In the genomic region with DNA sequence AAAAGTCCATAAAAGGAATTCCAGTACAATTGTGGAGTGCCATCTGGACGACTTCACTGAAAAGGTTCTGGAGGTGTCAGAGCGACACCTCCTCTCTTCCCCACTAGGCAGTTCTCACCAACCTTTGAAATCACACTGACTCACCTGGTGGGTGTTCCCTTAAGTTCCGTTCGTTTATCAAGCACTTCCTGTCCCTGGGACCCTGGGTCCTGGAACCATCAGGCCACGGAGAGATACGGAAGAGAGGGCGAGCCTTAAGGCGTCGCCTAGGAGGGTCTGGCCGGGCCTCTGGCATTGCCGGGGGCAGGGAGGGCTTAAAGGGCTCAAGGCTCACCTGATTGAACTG, we compare ENCODE assay signal across 1 cellular context.
A peak's percentile ranks its signal among the peaks of the same experiment; 100 is the strongest.
TF ChIP-seq lines count a peak whose summit lies in the region.

No MANE protein-coding gene starts in this region.

TF ChIP-seq in K562, 482 proteins besides CTCF, POLR2A, EP300 and RAD21 (continued from another document):
- TF ChIP-seq, protein P1, sequence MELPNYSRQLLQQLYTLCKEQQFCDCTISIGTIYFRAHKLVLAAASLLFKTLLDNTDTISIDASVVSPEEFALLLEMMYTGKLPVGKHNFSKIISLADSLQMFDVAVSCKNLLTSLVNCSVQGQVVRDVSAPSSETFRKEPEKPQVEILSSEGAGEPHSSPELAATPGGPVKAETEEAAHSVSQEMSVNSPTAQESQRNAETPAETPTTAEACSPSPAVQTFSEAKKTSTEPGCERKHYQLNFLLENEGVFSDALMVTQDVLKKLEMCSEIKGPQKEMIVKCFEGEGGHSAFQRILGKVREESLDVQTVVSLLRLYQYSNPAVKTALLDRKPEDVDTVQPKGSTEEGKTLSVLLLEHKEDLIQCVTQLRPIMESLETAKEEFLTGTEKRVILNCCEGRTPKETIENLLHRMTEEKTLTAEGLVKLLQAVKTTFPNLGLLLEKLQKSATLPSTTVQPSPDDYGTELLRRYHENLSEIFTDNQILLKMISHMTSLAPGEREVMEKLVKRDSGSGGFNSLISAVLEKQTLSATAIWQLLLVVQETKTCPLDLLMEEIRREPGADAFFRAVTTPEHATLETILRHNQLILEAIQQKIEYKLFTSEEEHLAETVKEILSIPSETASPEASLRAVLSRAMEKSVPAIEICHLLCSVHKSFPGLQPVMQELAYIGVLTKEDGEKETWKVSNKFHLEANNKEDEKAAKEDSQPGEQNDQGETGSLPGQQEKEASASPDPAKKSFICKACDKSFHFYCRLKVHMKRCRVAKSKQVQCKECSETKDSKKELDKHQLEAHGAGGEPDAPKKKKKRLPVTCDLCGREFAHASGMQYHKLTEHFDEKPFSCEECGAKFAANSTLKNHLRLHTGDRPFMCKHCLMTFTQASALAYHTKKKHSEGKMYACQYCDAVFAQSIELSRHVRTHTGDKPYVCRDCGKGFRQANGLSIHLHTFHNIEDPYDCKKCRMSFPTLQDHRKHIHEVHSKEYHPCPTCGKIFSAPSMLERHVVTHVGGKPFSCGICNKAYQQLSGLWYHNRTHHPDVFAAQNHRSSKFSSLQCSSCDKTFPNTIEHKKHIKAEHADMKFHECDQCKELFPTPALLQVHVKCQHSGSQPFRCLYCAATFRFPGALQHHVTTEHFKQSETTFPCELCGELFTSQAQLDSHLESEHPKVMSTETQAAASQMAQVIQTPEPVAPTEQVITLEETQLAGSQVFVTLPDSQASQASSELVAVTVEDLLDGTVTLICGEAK (IDR thresholded peaks at IDR 0.05): peak; percentile 80
- TF ChIP-seq, protein P1 (CRISPR knock-in tag; IDR thresholded peaks at IDR 0.05): no peak
- TF ChIP-seq, protein P2, sequence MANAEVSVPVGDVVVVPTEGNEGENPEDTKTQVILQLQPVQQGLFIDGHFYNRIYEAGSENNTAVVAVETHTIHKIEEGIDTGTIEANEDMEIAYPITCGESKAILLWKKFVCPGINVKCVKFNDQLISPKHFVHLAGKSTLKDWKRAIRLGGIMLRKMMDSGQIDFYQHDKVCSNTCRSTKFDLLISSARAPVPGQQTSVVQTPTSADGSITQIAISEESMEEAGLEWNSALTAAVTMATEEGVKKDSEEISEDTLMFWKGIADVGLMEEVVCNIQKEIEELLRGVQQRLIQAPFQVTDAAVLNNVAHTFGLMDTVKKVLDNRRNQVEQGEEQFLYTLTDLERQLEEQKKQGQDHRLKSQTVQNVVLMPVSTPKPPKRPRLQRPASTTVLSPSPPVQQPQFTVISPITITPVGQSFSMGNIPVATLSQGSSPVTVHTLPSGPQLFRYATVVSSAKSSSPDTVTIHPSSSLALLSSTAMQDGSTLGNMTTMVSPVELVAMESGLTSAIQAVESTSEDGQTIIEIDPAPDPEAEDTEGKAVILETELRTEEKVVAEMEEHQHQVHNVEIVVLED (CRISPR knock-in tag; IDR thresholded peaks at IDR 0.05): no peak
- TF ChIP-seq CLOCK (CRISPR knock-in tag; IDR thresholded peaks at IDR 0.05; ENCODE audit: borderline replicate concordance): no peak
- TF ChIP-seq CBFA2T3 (IDR thresholded peaks at IDR 0.05): peak; percentile 35; the same call in 1 of the 2 replicates
- TF ChIP-seq CBX1 (IDR thresholded peaks at IDR 0.05; ENCODE audit: low read depth): no peak
- no peak for TF ChIP-seq DPF2 (IDR thresholded peaks at IDR 0.05)
- TF ChIP-seq, protein P3, sequence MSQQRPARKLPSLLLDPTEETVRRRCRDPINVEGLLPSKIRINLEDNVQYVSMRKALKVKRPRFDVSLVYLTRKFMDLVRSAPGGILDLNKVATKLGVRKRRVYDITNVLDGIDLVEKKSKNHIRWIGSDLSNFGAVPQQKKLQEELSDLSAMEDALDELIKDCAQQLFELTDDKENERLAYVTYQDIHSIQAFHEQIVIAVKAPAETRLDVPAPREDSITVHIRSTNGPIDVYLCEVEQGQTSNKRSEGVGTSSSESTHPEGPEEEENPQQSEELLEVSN (IDR thresholded peaks at IDR 0.05; ENCODE audit: borderline replicate concordance in 1 of 2, extremely low read depth in 1 of 2, insufficient read depth in 1 of 2, insufficient read length in 1 of 2, low read depth in 1 of 2, low read length in 1 of 2, poor library complexity in 1 of 2, severe bottlenecking in 1 of 2): peak in 1 of 2 experiments; percentile 11
- peak; percentile 21 for TF ChIP-seq TBP (optimal IDR thresholded peaks at IDR 0.05; ENCODE audit: low read depth, low read length)
- peak; percentile 31; the same call in 1 of the 2 replicates for TF ChIP-seq ZNF589 (CRISPR knock-in tag; IDR thresholded peaks at IDR 0.05; ENCODE audit: low read depth)
- no peak for TF ChIP-seq LCOR (CRISPR knock-in tag; IDR thresholded peaks at IDR 0.05)
- no peak for TF ChIP-seq CREB3 (tag; conservative IDR thresholded peaks at IDR 0.05; ENCODE audit: low read depth)
